ENCODE assay signal across 1 cellular context in genomic region chr2:38907743-38908562, GRCh38.
TF ChIP-seq lines count a peak whose summit lies in the region.

No MANE protein-coding gene starts in this region.

TF ChIP-seq in HepG2, 621 proteins besides CTCF, POLR2A, EP300 and RAD21 (continues in another document):
- TF ChIP-seq ZNF20 (CRISPR knock-in tag; IDR thresholded peaks at IDR 0.05) (0 out of 2 replicates have a peak, but pooled peaks have one; percentile 76), GATAD2A (CRISPR knock-in tag; IDR thresholded peaks at IDR 0.05) (peak; percentile 85), FOSL2 (CRISPR knock-in tag; IDR thresholded peaks at IDR 0.05) (peak; percentile 98), FOXA1 (IDR thresholded peaks at IDR 0.05) (no peak), FOXA1 (CRISPR knock-in tag; IDR thresholded peaks at IDR 0.05) (peak; percentile 53; the same call in 1 of the 2 replicates), MAX (IDR thresholded peaks at IDR 0.05) (peak; percentile 35), ZNF710 (CRISPR knock-in tag; IDR thresholded peaks at IDR 0.05; ENCODE audit: borderline replicate concordance) (peak; percentile 99), TEAD3 (CRISPR knock-in tag; optimal IDR thresholded peaks at IDR 0.05; ENCODE audit: borderline replicate concordance) (peak; percentile 78), MTA3 (CRISPR knock-in tag; IDR thresholded peaks at IDR 0.05) (no peak), YEATS2 (CRISPR knock-in tag; IDR thresholded peaks at IDR 0.05; ENCODE audit: borderline replicate concordance) (peak; percentile 24; the same call in 1 of the 2 replicates), FOXJ3 (CRISPR knock-in tag; IDR thresholded peaks at IDR 0.05; ENCODE audit: borderline replicate concordance) (0 out of 2 replicates have a peak, but pooled peaks have one; percentile 18), CHD4 (IDR thresholded peaks at IDR 0.05; ENCODE audit: borderline replicate concordance, low read length) (peak; percentile 95; the same call in 1 of the 2 replicates), ZBTB7B (CRISPR knock-in tag; IDR thresholded peaks at IDR 0.05) (0 out of 2 replicates have a peak, but pooled peaks have one; percentile 21), CREB1 (IDR thresholded peaks at IDR 0.05) (peak; percentile 51), CREB1 (CRISPR knock-in tag; IDR thresholded peaks at IDR 0.05) (peak; percentile 77), ZBTB20 (CRISPR knock-in tag; IDR thresholded peaks at IDR 0.05; ENCODE audit: borderline replicate concordance, low read depth) (peak; percentile 63; the same call in 1 of the 2 replicates), KMT2B (CRISPR knock-in tag; IDR thresholded peaks at IDR 0.05) (0 out of 2 replicates have a peak, but pooled peaks have one; percentile 43), HCFC1 (IDR thresholded peaks at IDR 0.05; ENCODE audit: low read depth, low read length) (no peak), ZNF772 (CRISPR knock-in tag; IDR thresholded peaks at IDR 0.05) (no peak), NR2F2 (IDR thresholded peaks at IDR 0.05; ENCODE audit: borderline replicate concordance, low read depth) (peak; percentile 72), NCOA2 (CRISPR knock-in tag; IDR thresholded peaks at IDR 0.05) (peak; percentile 74), NFKBIZ (CRISPR knock-in tag; IDR thresholded peaks at IDR 0.05) (no peak), FOXP4 (CRISPR knock-in tag; IDR thresholded peaks at IDR 0.05) (0 out of 2 replicates have a peak, but pooled peaks have one; percentile 44), POGZ (CRISPR knock-in tag; IDR thresholded peaks at IDR 0.05) (peak; percentile 86), ZNF691 (CRISPR knock-in tag; IDR thresholded peaks at IDR 0.05; ENCODE audit: borderline replicate concordance, low read depth) (0 out of 2 replicates have a peak, but pooled peaks have one; percentile 30), HOMEZ (CRISPR knock-in tag; IDR thresholded peaks at IDR 0.05; ENCODE audit: low read depth) (peak; percentile 34; the same call in 1 of the 2 replicates), ELF3 (CRISPR knock-in tag; IDR thresholded peaks at IDR 0.05) (0 out of 2 replicates have a peak, but pooled peaks have one; percentile 18), ZNF414 (CRISPR knock-in tag; IDR thresholded peaks at IDR 0.05) (no peak), ZNF792 (CRISPR knock-in tag; IDR thresholded peaks at IDR 0.05) (peak; percentile 81), NFIC (IDR thresholded peaks at IDR 0.05; ENCODE audit: low read length) (peak; percentile 67; the same call in 1 of the 2 replicates), TOPORS (CRISPR knock-in tag; IDR thresholded peaks at IDR 0.05) (no peak), HMG20A (CRISPR knock-in tag; IDR thresholded peaks at IDR 0.05; ENCODE audit: borderline replicate concordance) (peak; percentile 86; the same call in 1 of the 2 replicates), FOSL1 (CRISPR knock-in tag; IDR thresholded peaks at IDR 0.05; ENCODE audit: borderline replicate concordance) (peak; percentile 87), IKZF5 (CRISPR knock-in tag; IDR thresholded peaks at IDR 0.05) (peak; percentile 80), ZNF562 (CRISPR knock-in tag; IDR thresholded peaks at IDR 0.05; ENCODE audit: borderline replicate concordance) (no peak), ZMYM2 (CRISPR knock-in tag; IDR thresholded peaks at IDR 0.05) (peak; percentile 93), ATF3 (CRISPR knock-in tag; IDR thresholded peaks at IDR 0.05) (peak; percentile 87), ZKSCAN5 (CRISPR knock-in tag; IDR thresholded peaks at IDR 0.05) (no peak), PHF8 (CRISPR knock-in tag; IDR thresholded peaks at IDR 0.05) (no peak), TBX3 (IDR thresholded peaks at IDR 0.05; ENCODE audit: borderline replicate concordance) (peak; percentile 53; the same call in 1 of the 2 replicates), BRF2 (CRISPR knock-in tag; IDR thresholded peaks at IDR 0.05) (no peak), FOXK2 (IDR thresholded peaks at IDR 0.05) (peak; percentile 54; the same call in 1 of the 2 replicates), NCOR1 (IDR thresholded peaks at IDR 0.05; ENCODE audit: borderline replicate concordance, low read length) (peak; percentile 49; the same call in 1 of the 2 replicates), ZSCAN9 (CRISPR knock-in tag; IDR thresholded peaks at IDR 0.05; ENCODE audit: borderline replicate concordance) (0 out of 2 replicates have a peak, but pooled peaks have one; percentile 29), NR2C2 (CRISPR knock-in tag; IDR thresholded peaks at IDR 0.05; ENCODE audit: borderline replicate concordance) (peak; percentile 76; the same call in 1 of the 2 replicates), SALL1 (CRISPR knock-in tag; IDR thresholded peaks at IDR 0.05) (peak; percentile 75), SOX13 (IDR thresholded peaks at IDR 0.05) (peak; percentile 79), SOX13 (CRISPR knock-in tag; conservative IDR thresholded peaks at IDR 0.05 in 1 of 2, IDR thresholded peaks at IDR 0.05 in 1 of 2) (peak in 1 of 2 experiments; percentile 96; a peak in 2 of 4 replicates), ZNF205 (CRISPR knock-in tag; IDR thresholded peaks at IDR 0.05) (0 out of 2 replicates have a peak, but pooled peaks have one; percentile 24), KAT8 (CRISPR knock-in tag; IDR thresholded peaks at IDR 0.05) (peak; percentile 36), SOX6 (IDR thresholded peaks at IDR 0.05) (no peak), SOX6 (CRISPR knock-in tag; IDR thresholded peaks at IDR 0.05) (peak; percentile 96), JUND (CRISPR knock-in tag; IDR thresholded peaks at IDR 0.05) (peak; percentile 82), ZNF343 (CRISPR knock-in tag; IDR thresholded peaks at IDR 0.05) (0 out of 2 replicates have a peak, but pooled peaks have one; percentile 8), MYPOP (CRISPR knock-in tag; IDR thresholded peaks at IDR 0.05) (peak; percentile 58; the same call in 1 of the 2 replicates), NR2F6 (IDR thresholded peaks at IDR 0.05) (peak; percentile 93), NR2F6 (CRISPR knock-in tag; IDR thresholded peaks at IDR 0.05) (peak; percentile 97), ZNF503 (CRISPR knock-in tag; IDR thresholded peaks at IDR 0.05) (peak; percentile 78; the same call in 1 of the 2 replicates), JUN (CRISPR knock-in tag; IDR thresholded peaks at IDR 0.05) (peak; percentile 81)
